In genomic region chr16:81745704-81746558, GRCh38 we compare ENCODE assay signal across 8 cellular contexts. TPM values are rescaled to one million over a fixed set of nuclear protein-coding genes. Genes with fewer than 3 reads are reported as not detected.
DNase-seq lines count a peak whose midpoint lies in the region; ATAC-seq and TF ChIP-seq lines count a peak whose summit lies in the region.

No MANE protein-coding gene starts in this region.

- DNase-seq in ACHN (peak; percentile 38), globus pallidus (ENCODE audit: low spot score) (peak; percentile 48), osteoblast (ENCODE audit: insufficient read length, low spot score, missing footprints) (peak; percentile 91), testis (peak; percentile 84)
- DNase-seq in activated gamma-delta T cell treated with anti-CD3 and anti-CD28 coated beads, Interleukin-2, amount 50 U/mL, for 16 hours (ENCODE audit: low read depth) = peak; percentile 61

- no peaks in the 10 kb centered on the region for H3K9me3 ChIP-seq in osteoblast (ENCODE audit: low read depth, low read length)
- H3K9me3 ChIP-seq in testis = no peaks in the 10 kb centered on the region

- ATAC-seq in GM18867 (IDR thresholded peaks at IDR 0.05; ENCODE audit: unreplicated experiment) (peak; percentile 77), HG03175 (IDR thresholded peaks at IDR 0.05; ENCODE audit: unreplicated experiment) (peak; percentile 80)

- H3K4me3 ChIP-seq in osteoblast (ENCODE audit: insufficient read depth, low read length) (peak overlapping the region; percentile 67), testis (peak overlapping the region; percentile 48 to 52)

- H3K27me3 ChIP-seq in osteoblast (ENCODE audit: insufficient read depth, low read length) (no peaks in the 10 kb centered on the region), testis (no peaks in the 10 kb centered on the region)

- WGBS in testis, 2 donors = 19 to 24% methylated on average over 25 to 33 of the region's 33 CpGs

- H3K27ac ChIP-seq in osteoblast (ENCODE audit: low read depth, low read length) (no peak overlapping the region), testis (no peak overlapping the region)

- H4K20me1 ChIP-seq in osteoblast (ENCODE audit: insufficient read depth, low read length) = no peaks in the 10 kb centered on the region

- intact Hi-C loops in testis (cut with DNase I; ENCODE audit: low total_unique reads) = no loop called here

- no peaks in the 10 kb centered on the region for H3K36me3 ChIP-seq in osteoblast (ENCODE audit: insufficient read depth, low read length)
- no peaks in the 10 kb centered on the region for H3K36me3 ChIP-seq in testis (ENCODE audit: low read depth, missing control alignments)

- peak overlapping the region; percentile 99 for H2AFZ ChIP-seq in osteoblast (ENCODE audit: low read length)

- peak overlapping the region; percentile 77 for H3K4me2 ChIP-seq in osteoblast (ENCODE audit: insufficient read depth, low read length)

- in situ Hi-C loops in ACHN (cut with HindIII; ENCODE audit: low pct_ligation_motif_present, low pct_unique_long_range_greater_than_20kb, low sequenced_read_pairs) = no loop called here

- TF ChIP-seq POLR2A in Raji (IDR thresholded peaks at IDR 0.05; ENCODE audit: insufficient read depth, low read depth, low read length) = peak; percentile 73
- TF ChIP-seq POLR2A in testis (IDR thresholded peaks at IDR 0.05) = no peak

- TF ChIP-seq CTCF in osteoblast (IDR thresholded peaks at IDR 0.05; ENCODE audit: extremely low read depth, low read depth, low read length) = no peak
- no peak for TF ChIP-seq CTCF in testis (IDR thresholded peaks at IDR 0.05)

- peaks cover 3% of the 10 kb centered on the region for H3K4me1 ChIP-seq in osteoblast (ENCODE audit: insufficient read depth, low read length)
- H3K4me1 ChIP-seq in testis = no peaks in the 10 kb centered on the region

- no peaks in the 10 kb centered on the region for H3K79me2 ChIP-seq in osteoblast (ENCODE audit: insufficient read depth, low read length)

RNA-seq across cellular contexts. Expression of gene PLCG2, which starts 33.2 kb away (rescaled TPM):
- total RNA-seq in osteoblast = 0.59 and 1.1 TPM in 2 replicates
- total RNA-seq in testis = 10 to 100 TPM in 1 of 2 donors, 1 to 10 TPM in 1; 8.0 to 11.3 TPM
- polyA plus RNA-seq in testis (ENCODE audit: insufficient read depth, low read depth, low replicate concordance) = 6.8 TPM

Comparison
In these comparisons a context has a peak if more than half of its experiments do, and no peak if none do; other contexts are left out.
1. DNase-seq: peak in every context shown above with its lines; median percentile 91 in osteoblast; 84 in testis; 61 in activated gamma-delta T cell treated with anti-CD3 and anti-CD28 coated beads, Interleukin-2, amount 50 U/mL, for 16 hours; 48 in globus pallidus; 38 in ACHN.